9 cellular contexts compared by ENCODE assay signal in genomic region chr12:119061208-119061796, GRCh38.
A peak's percentile ranks its signal among the peaks of the same experiment; 100 is the strongest.
DNase-seq lines count a peak whose midpoint lies in the region; ATAC-seq and TF ChIP-seq lines count a peak whose summit lies in the region.
"Had no signal": no experiment of that assay in that cellular context is flagged by ENCODE, and none has a peak within 500 bp of the region (broad histone marks: within the 10 kb centered on the region; RNA-seq: fewer than 3 reads in every experiment).

No MANE protein-coding gene starts in this region.

- no peaks in the 10 kb centered on the region for H3K9me3 ChIP-seq in BE2C
- H3K9me3 ChIP-seq in right cardiac atrium (ENCODE audit: control insufficient read depth, low read length): no peaks in the 10 kb centered on the region
- no peaks in the 10 kb centered on the region for H3K9me3 ChIP-seq in testis
- H3K9me3 ChIP-seq: uterus had no signal

- WGBS in right cardiac atrium: 2% methylated on average over 10 of the region's 10 CpGs
- 1 to 5% methylated on average over 10 of the region's 10 CpGs for WGBS in testis, 2 donors

- TF ChIP-seq POLR2A in testis (IDR thresholded peaks at IDR 0.05): no peak

- H3K27ac ChIP-seq in right cardiac atrium (ENCODE audit: low read length): no peak overlapping the region
- H3K27ac ChIP-seq in testis: no peak overlapping the region
- H3K27ac ChIP-seq: uterus had no signal

- H3K27me3 ChIP-seq in BE2C (no peaks in the 10 kb centered on the region), right cardiac atrium (ENCODE audit: control insufficient read depth, insufficient read depth) (no peaks in the 10 kb centered on the region), testis (no peaks in the 10 kb centered on the region)
- H3K27me3 ChIP-seq: uterus had no signal

- H3K4me1 ChIP-seq in BE2C: peaks cover 19% of the 10 kb centered on the region
- H3K4me1 ChIP-seq in right cardiac atrium (ENCODE audit: control insufficient read depth, insufficient read depth, low read length): no peaks in the 10 kb centered on the region
- H3K4me1 ChIP-seq in testis: no peaks in the 10 kb centered on the region
- H3K4me1 ChIP-seq: uterus had no signal

- intact Hi-C loops in right cardiac atrium (cut with DNase I): no loop called here
- intact Hi-C loops in testis (cut with DNase I; ENCODE audit: low total_unique reads): no loop called here

- ATAC-seq in right cardiac atrium (no peak), HG03280 (IDR thresholded peaks at IDR 0.05; ENCODE audit: unreplicated experiment) (no peak)

- H3K4me3 ChIP-seq in BE2C (ENCODE audit: low read depth, low read length) (peak overlapping the region; percentile 50), right cardiac atrium (ENCODE audit: low read length) (no peak overlapping the region), testis (no peak overlapping the region)
- H3K4me3 ChIP-seq: uterus had no signal

- H3K36me3 ChIP-seq in BE2C (peaks cover 2% of the 10 kb centered on the region; the same call in 1 of the 2 replicates), testis (ENCODE audit: low read depth, missing control alignments) (no peaks in the 10 kb centered on the region)
- H3K36me3 ChIP-seq: uterus had no signal

- DNase-seq in BE2C: peak; percentile 73
- peak; percentile 58 for DNase-seq in HT1080 (ENCODE audit: low read depth)
- DNase-seq in activated CD4-positive, alpha-beta T cell treated with anti-CD3 and anti-CD28 coated beads, Interleukin-2, amount 50 U/mL, for 48 hours: peak; percentile 23 to 30
- peak; percentile 66 to 88 (median 77) for DNase-seq in right cardiac atrium
- DNase-seq in testis: peak; percentile 77
- no peak for DNase-seq in NCI-H748 treated with DMSO at 0.1 percent for 48 hours (lab: John Stamatoyannopoulos, UW)
- no peak for DNase-seq in hippocampal formation (lab: John Stamatoyannopoulos, UW)

- TF ChIP-seq CTCF in BE2C (IDR thresholded peaks at IDR 0.05; ENCODE audit: low read depth, low read length): no peak
- TF ChIP-seq CTCF in testis (IDR thresholded peaks at IDR 0.05): no peak

Comparison
In these comparisons a context has a peak if more than half of its experiments do, and no peak if none do; other contexts are left out.
1. DNase-seq: peak in BE2C (single experiment), HT1080 (single experiment), activated CD4-positive, alpha-beta T cell treated with anti-CD3 and anti-CD28 coated beads, Interleukin-2, amount 50 U/mL, for 48 hours (2 of 2), right cardiac atrium (3 of 3) and testis (single experiment); none in NCI-H748 treated with DMSO at 0.1 percent for 48 hours (single experiment) and hippocampal formation (0 of 2).